ENCODE assay signal across 8 cellular contexts in the genomic region with DNA sequence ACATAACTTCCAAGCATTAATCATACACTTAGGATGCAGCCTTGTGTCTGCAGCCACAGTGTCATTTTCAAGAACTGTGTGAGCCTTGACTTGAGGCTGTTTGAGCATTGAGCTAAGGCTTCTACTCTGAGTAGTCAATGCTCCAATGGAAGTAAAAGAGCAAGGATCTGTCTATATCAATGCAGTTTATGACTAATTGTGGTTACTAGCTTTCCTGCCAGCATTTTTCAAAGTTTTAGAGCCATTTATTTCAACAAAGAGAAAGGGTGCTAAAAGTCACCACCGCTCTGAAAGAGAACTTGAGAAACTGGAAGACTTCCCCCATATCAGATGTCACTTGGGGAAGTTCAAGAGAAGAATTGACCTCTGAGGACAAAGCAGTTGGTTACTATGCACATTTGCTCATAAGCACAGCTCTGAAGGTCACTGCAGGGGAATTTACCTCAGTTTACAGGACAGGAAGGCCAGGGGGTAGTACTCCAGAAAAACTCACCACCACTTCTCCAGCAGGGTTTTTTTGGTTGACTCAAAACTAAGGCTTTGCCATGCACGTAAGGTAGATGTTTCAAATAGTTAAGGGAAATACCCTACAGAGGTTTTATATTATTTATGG. TPM values are rescaled to one million over a fixed set of nuclear protein-coding genes. Genes with fewer than 3 reads are reported as not detected.
DNase-seq lines count a peak whose midpoint lies in the region; ATAC-seq and TF ChIP-seq lines count a peak whose summit lies in the region.

No MANE protein-coding gene starts in this region.

- TF ChIP-seq CTCF in BJ (IDR thresholded peaks at IDR 0.05; ENCODE audit: insufficient read depth, low read depth, low read length) (no peak), GM23338 (conservative IDR thresholded peaks at IDR 0.05; ENCODE audit: low read depth in 2 of 2) (no peak)

- H3K4me3 Mint-ChIP-seq in GM23338, result no peak overlapping the region

- H3K4me2 ChIP-seq in GM23338, result no peak overlapping the region

- POLR2A ChIA-PET in BJ (lab: Charles Lee), result no interaction called here

- no peaks in the 10 kb centered on the region for H3K27me3 Mint-ChIP-seq in GM23338 (ENCODE audit: insufficient read depth, low read depth, poor library complexity)

- no peak overlapping the region for H3K4me3 ChIP-seq in BJ (ENCODE audit: low read depth, low read length)
- H3K4me3 ChIP-seq in muscle layer of duodenum (ENCODE audit: low read depth in 1 of 2, low read length in 2 of 2), result no peak overlapping the region
- H3K4me3 ChIP-seq in GM23338, result no peak overlapping the region

- H3K9me3 ChIP-seq in muscle layer of duodenum (ENCODE audit: control insufficient read depth in 1 of 2, low read length in 2 of 2), result no peaks in the 10 kb centered on the region

- H3K4me1 Mint-ChIP-seq in GM23338, result peaks cover 10% of the 10 kb centered on the region; the same call in 2 of the 3 replicates

- H4K20me1 ChIP-seq in GM23338 (replicated peaks; ENCODE audit: insufficient read depth), result no peaks in the 10 kb centered on the region

- H3K9me2 ChIP-seq in GM23338 (ENCODE audit: insufficient read depth), result no peaks in the 10 kb centered on the region

- DNase-seq in BJ (ENCODE audit: low read depth) (peak; percentile 61), UCSD-AML1 (lab: John Stamatoyannopoulos, UW; ENCODE audit: unreplicated experiment) (peak; percentile 9), GM23338 (ENCODE audit: low spot score) (no peak), NCI-H69 (lab: John Stamatoyannopoulos, UW) (no peak)
- no peak for DNase-seq in stimulated activated CD4-positive, alpha-beta T cell treated with anti-CD3 and anti-CD28 coated beads, Interleukin-4, amount 100 ng/mL, for 4 hours

- H3K4me1 ChIP-seq in muscle layer of duodenum (ENCODE audit: control insufficient read depth in 1 of 2, insufficient read depth in 2 of 2, low read length in 2 of 2) (no peaks in the 10 kb centered on the region), GM23338 (ENCODE audit: insufficient read depth) (peaks cover 7% of the 10 kb centered on the region; the same call in 1 of the 2 replicates)

- ATAC-seq in GM19372 (IDR thresholded peaks at IDR 0.05; ENCODE audit: low read depth, unreplicated experiment), result peak; percentile 39
- ATAC-seq in HG03354 (IDR thresholded peaks at IDR 0.05; ENCODE audit: poor library complexity, severe bottlenecking, unreplicated experiment), result peak; percentile 54
- no peak for ATAC-seq in GM23338

- H3K36me3 Mint-ChIP-seq in GM23338 (ENCODE audit: low read depth), result no peaks in the 10 kb centered on the region

- H3K36me3 ChIP-seq in BJ (ENCODE audit: control insufficient read depth, insufficient read depth, low read length) (no peaks in the 10 kb centered on the region), muscle layer of duodenum (ENCODE audit: control insufficient read depth in 1 of 2, insufficient read depth in 2 of 2, low read length in 2 of 2) (no peaks in the 10 kb centered on the region), GM23338 (ENCODE audit: insufficient read depth) (no peaks in the 10 kb centered on the region)

- H3K79me2 ChIP-seq in GM23338 (replicated peaks; ENCODE audit: insufficient read depth), result no peaks in the 10 kb centered on the region

- no peaks in the 10 kb centered on the region for H3F3A ChIP-seq in GM23338 (replicated peaks; ENCODE audit: low read depth)

- H3K27me3 ChIP-seq in BJ (ENCODE audit: control insufficient read depth, insufficient read depth, low read length), result no peaks in the 10 kb centered on the region
- no peaks in the 10 kb centered on the region for H3K27me3 ChIP-seq in muscle layer of duodenum (ENCODE audit: low read depth, low read length)
- H3K27me3 ChIP-seq in GM23338 (ENCODE audit: insufficient read depth), result no peaks in the 10 kb centered on the region

- no peak overlapping the region for H2AFZ ChIP-seq in GM23338

- H3K27ac ChIP-seq in muscle layer of duodenum (ENCODE audit: low read length) (peak overlapping the region; percentile 40), GM23338 (ENCODE audit: low read depth) (no peak overlapping the region)

- CTCF ChIA-PET in BJ (lab: Yijun Ruan, JAX), result interaction anchor here (0.6 to 1.7 kb wide), 2 partner anchors 9 to 74 kb away, joined by 4 to 6 read pairs; no protein-coding TSS in a partner anchor

- no peak overlapping the region for H3K27ac Mint-ChIP-seq in GM23338

- H3K9me3 Mint-ChIP-seq in GM23338, result no peaks in the 10 kb centered on the region

TF ChIP-seq in GM23338, 12 proteins besides CTCF, POLR2A, EP300 and RAD21 (continues in another document):
- no peak for TF ChIP-seq POLR2AphosphoS5 (IDR thresholded peaks at IDR 0.05; ENCODE audit: low read depth)
- no peak for TF ChIP-seq ZNF114 (CRISPR knock-in tag; IDR thresholded peaks at IDR 0.05)
- TF ChIP-seq, protein P1, sequence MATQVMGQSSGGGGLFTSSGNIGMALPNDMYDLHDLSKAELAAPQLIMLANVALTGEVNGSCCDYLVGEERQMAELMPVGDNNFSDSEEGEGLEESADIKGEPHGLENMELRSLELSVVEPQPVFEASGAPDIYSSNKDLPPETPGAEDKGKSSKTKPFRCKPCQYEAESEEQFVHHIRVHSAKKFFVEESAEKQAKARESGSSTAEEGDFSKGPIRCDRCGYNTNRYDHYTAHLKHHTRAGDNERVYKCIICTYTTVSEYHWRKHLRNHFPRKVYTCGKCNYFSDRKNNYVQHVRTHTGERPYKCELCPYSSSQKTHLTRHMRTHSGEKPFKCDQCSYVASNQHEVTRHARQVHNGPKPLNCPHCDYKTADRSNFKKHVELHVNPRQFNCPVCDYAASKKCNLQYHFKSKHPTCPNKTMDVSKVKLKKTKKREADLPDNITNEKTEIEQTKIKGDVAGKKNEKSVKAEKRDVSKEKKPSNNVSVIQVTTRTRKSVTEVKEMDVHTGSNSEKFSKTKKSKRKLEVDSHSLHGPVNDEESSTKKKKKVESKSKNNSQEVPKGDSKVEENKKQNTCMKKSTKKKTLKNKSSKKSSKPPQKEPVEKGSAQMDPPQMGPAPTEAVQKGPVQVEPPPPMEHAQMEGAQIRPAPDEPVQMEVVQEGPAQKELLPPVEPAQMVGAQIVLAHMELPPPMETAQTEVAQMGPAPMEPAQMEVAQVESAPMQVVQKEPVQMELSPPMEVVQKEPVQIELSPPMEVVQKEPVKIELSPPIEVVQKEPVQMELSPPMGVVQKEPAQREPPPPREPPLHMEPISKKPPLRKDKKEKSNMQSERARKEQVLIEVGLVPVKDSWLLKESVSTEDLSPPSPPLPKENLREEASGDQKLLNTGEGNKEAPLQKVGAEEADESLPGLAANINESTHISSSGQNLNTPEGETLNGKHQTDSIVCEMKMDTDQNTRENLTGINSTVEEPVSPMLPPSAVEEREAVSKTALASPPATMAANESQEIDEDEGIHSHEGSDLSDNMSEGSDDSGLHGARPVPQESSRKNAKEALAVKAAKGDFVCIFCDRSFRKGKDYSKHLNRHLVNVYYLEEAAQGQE (IDR thresholded peaks at IDR 0.05; ENCODE audit: unreplicated experiment), result no peak
- TF ChIP-seq JUNB (IDR thresholded peaks at IDR 0.05; ENCODE audit: unreplicated experiment), result no peak
- TF ChIP-seq ZNF331 (CRISPR knock-in tag; IDR thresholded peaks at IDR 0.05; ENCODE audit: low read depth), result no peak
- no peak for TF ChIP-seq CREB1 (CRISPR knock-in tag; IDR thresholded peaks at IDR 0.05; ENCODE audit: low read depth)
- TF ChIP-seq EZH2phosphoT487 (IDR thresholded peaks at IDR 0.05; ENCODE audit: unreplicated experiment), result no peak

RNA-seq across cellular contexts. Expression of a gene that starts 24.5 kb away (rescaled TPM):
- polyA plus RNA-seq in BJ (2011; rRNA removed), result not detected in 2 replicates
- polyA minus RNA-seq in BJ (2011; rRNA and poly(A)+ RNA removed), result not detected in 2 replicates
- not detected in 2 replicates for total RNA-seq in GM23338 (2014; rRNA removed; shearing (Covaris generic))
- not detected in 2 replicates for polyA plus RNA-seq in GM23338 (2016; fragmentation: Nextera tagmentation; extraction: Ambion mirVana)

Comparison
In these comparisons a context has a peak if more than half of its experiments do, and no peak if none do; other contexts are left out.
1. DNase-seq: peak in BJ (single experiment) and UCSD-AML1 (single experiment); none in stimulated activated CD4-positive, alpha-beta T cell treated with anti-CD3 and anti-CD28 coated beads, Interleukin-4, amount 100 ng/mL, for 4 hours (0 of 2), GM23338 (single experiment) and NCI-H69 (single experiment).